18 cellular contexts compared by ENCODE assay signal in genomic region chr14:104868060-104868740, GRCh38. TPM values are rescaled to one million over a fixed set of nuclear protein-coding genes. Genes with fewer than 3 reads are reported as not detected.
"Had no signal": no experiment of that assay in that cellular context is flagged by ENCODE, and none has a peak within 500 bp of the region (broad histone marks: within the 10 kb centered on the region; RNA-seq: fewer than 3 reads in every experiment).

No MANE protein-coding gene starts in this region.

- H3K27ac ChIP-seq: brain microvascular endothelial cell, esophagus muscularis mucosa, thyroid gland, vagina had no signal

- H3K36me3 Mint-ChIP-seq: immature natural killer cell; naive thymus-derived CD8-positive, alpha-beta T cell; stimulated activated effector memory CD8-positive, alpha-beta T cell treated with anti-CD3 and anti-CD28 coated beads, Interleukin-12 subunit alpha, Interleukin-12 subunit beta, amount 100 ng/mL, for 72 hours had no signal

- FAIRE-seq: small intestine had no signal

- H3K27me3 ChIP-seq: esophagus muscularis mucosa, thyroid gland, vagina had no signal

- H3K9me3 Mint-ChIP-seq: immature natural killer cell; stimulated activated effector memory CD8-positive, alpha-beta T cell treated with anti-CD3 and anti-CD28 coated beads, Interleukin-12 subunit alpha, Interleukin-12 subunit beta, amount 100 ng/mL, for 72 hours had no signal

- ATAC-seq: left cardiac atrium; mucosa of descending colon; naive thymus-derived CD8-positive, alpha-beta T cell; stimulated activated effector memory CD8-positive, alpha-beta T cell treated with anti-CD3 and anti-CD28 coated beads, Interleukin-12 subunit alpha, Interleukin-12 subunit beta, amount 100 ng/mL, for 72 hours had no signal

- H3K36me3 ChIP-seq: brain microvascular endothelial cell, thyroid gland, vagina had no signal

- H3K4me3 Mint-ChIP-seq: immature natural killer cell had no signal

- DNase-seq: activated CD4-positive, alpha-beta T cell treated with anti-CD3 and anti-CD28 coated beads, Interleukin-2, amount 50 U/mL, for 48 hours; activated CD4-positive, CD25-positive, alpha-beta regulatory T cell treated with anti-CD3 and anti-CD28 coated beads, Interleukin-2, amount 50 U/mL, for 72 hours; activated naive CD4-positive, alpha-beta T cell treated with Interleukin-2 at 50 U/mL for 16 hours; amniotic stem cell; brain microvascular endothelial cell; immature natural killer cell; left cardiac atrium; naive thymus-derived CD8-positive, alpha-beta T cell; occipital lobe; small intestine; SW 1271; thyroid gland had no signal

- H3K4me3 ChIP-seq: esophagus muscularis mucosa, mucosa of descending colon, thyroid gland, vagina had no signal

- H3K9me3 ChIP-seq: esophagus muscularis mucosa, mucosa of descending colon, thyroid gland, vagina had no signal

- H3K27ac Mint-ChIP-seq: immature natural killer cell; naive thymus-derived CD8-positive, alpha-beta T cell; stimulated activated effector memory CD8-positive, alpha-beta T cell treated with anti-CD3 and anti-CD28 coated beads, Interleukin-12 subunit alpha, Interleukin-12 subunit beta, amount 100 ng/mL, for 72 hours had no signal

RNA-seq across cellular contexts. Expression of gene CEP170B, which starts 3.1 kb away (rescaled TPM):
- polyA plus RNA-seq: immature natural killer cell had no signal

RNA-seq across cellular contexts. Expression of gene PLD4, which starts 56.5 kb away (rescaled TPM):
- total RNA-seq: dermis microvascular lymphatic vessel endothelial cell, fibroblast of villous mesenchyme, vagina had no signal
